Comparison of ENCODE assay signal across 28 cellular contexts in the genomic region with DNA sequence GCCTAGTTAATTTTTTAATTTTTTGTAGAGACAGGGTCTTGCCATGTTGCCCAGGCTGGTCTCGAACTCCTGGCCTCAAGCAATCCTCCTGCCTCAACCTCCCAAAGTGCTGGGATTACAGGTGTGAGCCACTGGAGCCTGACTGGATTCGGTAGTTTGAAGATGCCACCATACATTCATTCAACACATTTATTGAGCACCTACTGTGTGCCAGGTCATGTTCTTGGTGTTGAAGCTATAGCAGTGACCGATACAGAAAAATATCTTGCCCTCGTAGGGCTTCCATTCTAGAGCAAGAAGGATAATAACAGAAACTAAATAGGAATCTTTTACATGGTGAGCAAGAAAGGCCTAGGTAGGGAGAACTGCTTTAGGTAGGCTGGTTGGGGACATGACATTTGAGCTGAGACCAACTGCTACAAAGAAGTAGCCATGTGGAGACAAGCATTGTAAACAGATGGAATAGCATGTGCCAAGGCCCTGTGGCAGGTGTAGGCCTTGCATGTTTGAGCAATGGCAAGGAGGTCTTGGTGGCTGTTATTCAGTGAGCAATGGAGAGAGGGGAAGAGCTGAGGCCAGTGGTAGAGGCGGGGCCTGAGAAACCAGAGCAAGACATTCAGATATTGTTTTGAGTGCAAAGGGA. TPM values are rescaled to one million over a fixed set of nuclear protein-coding genes. Genes with fewer than 3 reads are reported as not detected.
DNase-seq lines count a peak whose midpoint lies in the region; ATAC-seq, FAIRE-seq and TF ChIP-seq lines count a peak whose summit lies in the region.
"Had no signal": no experiment of that assay in that cellular context is flagged by ENCODE, and none has a peak within 500 bp of the region (broad histone marks: within the 10 kb centered on the region; RNA-seq: fewer than 3 reads in every experiment).

No MANE protein-coding gene starts in this region.

- H3K56ac ChIP-seq in H1 (replicated peaks; ENCODE audit: insufficient read length, low read depth, low read length) = no peak overlapping the region

- H3K9ac ChIP-seq in H1 (replicated peaks in 1 of 4; ENCODE audit: extremely low read depth in 1 of 4, low read depth in 3 of 4, low read length in 3 of 4) (no peak overlapping the region; a peak in 1 of 7 replicates), neuronal stem cell (ENCODE audit: low read depth, low read length, poor library complexity) (no peak overlapping the region), trophoblast cell (ENCODE audit: low read length) (no peak overlapping the region)
- H3K9ac ChIP-seq: parathyroid adenoma had no signal

- H2BK15ac ChIP-seq in H1 (ENCODE audit: low read length) = no peak overlapping the region
- no peak overlapping the region for H2BK15ac ChIP-seq in neuronal stem cell (ENCODE audit: low read length)

- H4K91ac ChIP-seq in H1 (replicated peaks; ENCODE audit: insufficient read length, low read length) (no peak overlapping the region), neuronal stem cell (ENCODE audit: low read depth, low read length, poor library complexity) (no peak overlapping the region), trophoblast cell (ENCODE audit: low read depth, low read length) (no peak overlapping the region)

- H2AFZ ChIP-seq in H1 (ENCODE audit: low read length) (no peak overlapping the region), neuronal stem cell (ENCODE audit: low read length) (no peak overlapping the region), trophoblast cell (ENCODE audit: insufficient read depth, low read length, poor library complexity) (no peak overlapping the region)
- H2AFZ ChIP-seq: parathyroid adenoma had no signal

- DNase-seq in T-helper 2 cell treated with Interferon-gamma antibody and Interleukin-4, amounts not matched to agents 5 μg/mL and 100 μg/mL, for 36 hours (ENCODE audit: low spot score) = no peak
- DNase-seq in T-helper 2 cell (no peak), T-cell (no peak), H1 (ENCODE audit: low read depth in 1 of 2, low spot score in 2 of 2) (no peak), neuronal stem cell (ENCODE audit: low spot score) (no peak), HuH-7.5 (ENCODE audit: low spot score) (no peak), trophoblast cell (no peak), frontal cortex (ENCODE audit: low spot score in 2 of 2) (no peak)
- DNase-seq: 8988T; activated CD4-positive, alpha-beta T cell treated with anti-CD3 and anti-CD28 coated beads for 1 hour; activated T-cell treated with anti-CD3 and anti-CD28 coated beads, Interleukin-2, amount 50 U/mL, for 48 hours; AML-193; cortex of kidney; DND-41; GOT3; KBM-7; kidney glomerular epithelial cell; NCI-H187 treated with DMSO at 0.1 percent for 48 hours; NCI-H226; NCI-H748 treated with DMSO at 0.1 percent for 48 hours; stimulated activated CD4-positive, alpha-beta T cell treated with anti-CD3 and anti-CD28 coated beads, Interleukin-15, amount 100 ng/mL, for 24 hours; upper lobe of right lung had no signal

- POLR2A ChIA-PET in T-cell (lab: Charles Lee) = no interaction called here
- POLR2A ChIA-PET in H1 (lab: Charles Lee; ENCODE audit: partially characterized antibody) = interaction anchor here (1.0 to 8.9 kb wide), 5 partner anchors 11 to 56 kb away, joined by 3 to 87 read pairs (median 3); partner anchors contain the start of genes FEN1 and TMEM258

- H3K4me1 Mint-ChIP-seq in T-helper 2 cell treated with Interferon-gamma antibody and Interleukin-4, amounts not matched to agents 5 μg/mL and 100 μg/mL, for 36 hours (ENCODE audit: low read depth) = no peaks in the 10 kb centered on the region
- H3K4me1 Mint-ChIP-seq in T-cell = peaks cover 5 to 20% (median 15%) of the 10 kb centered on the region in 3 donors

- H3K4me1 ChIP-seq in H1 (replicated peaks in 1 of 4; ENCODE audit: control insufficient read depth in 3 of 4, insufficient read depth in 4 of 4, low read length in 3 of 4) (peaks cover 6 to 28% (median 13%) of the 10 kb centered on the region in 4 experiments), neuronal stem cell (ENCODE audit: control insufficient read depth in 2 of 2, insufficient read depth in 1 of 2, low read depth in 1 of 2, low read length in 2 of 2) (peaks cover 25 to 58% of the 10 kb centered on the region in 2 donors), trophoblast cell (ENCODE audit: control insufficient read depth in 1 of 2, insufficient read depth in 2 of 2, low read length in 2 of 2) (peaks cover 15 to 24% of the 10 kb centered on the region in 2 experiments)
- H3K4me1 ChIP-seq: breast epithelium, parathyroid adenoma had no signal

- H3K4ac ChIP-seq in H1 (replicated peaks; ENCODE audit: insufficient read length, low read depth, low read length) (no peak overlapping the region), neuronal stem cell (ENCODE audit: low read length) (no peak overlapping the region), trophoblast cell (ENCODE audit: low read depth, low read length) (no peak overlapping the region)

- no peaks in the 10 kb centered on the region for H4K20me1 ChIP-seq in H1 (replicated peaks in 1 of 2; ENCODE audit: control insufficient read depth in 1 of 2, insufficient read depth in 2 of 2, low read length in 2 of 2)

- no peaks in the 10 kb centered on the region for H3K36me3 Mint-ChIP-seq in T-helper 2 cell treated with Interferon-gamma antibody and Interleukin-4, amounts not matched to agents 5 μg/mL and 100 μg/mL, for 36 hours (ENCODE audit: low read depth)
- H3K36me3 Mint-ChIP-seq in T-cell = no peaks in the 10 kb centered on the region

- no peaks in the 10 kb centered on the region for H3K9me3 ChIP-seq in H1 (ENCODE audit: insufficient read depth in 2 of 2, low read depth in 1 of 2, low read length in 1 of 2)
- no peaks in the 10 kb centered on the region for H3K9me3 ChIP-seq in neuronal stem cell (replicated peaks in 1 of 2; ENCODE audit: control insufficient read depth in 2 of 2, insufficient read depth in 1 of 2, low read depth in 1 of 2, low read length in 2 of 2)
- no peaks in the 10 kb centered on the region for H3K9me3 ChIP-seq in trophoblast cell (ENCODE audit: insufficient read depth, low read depth, low read length)
- H3K9me3 ChIP-seq: breast epithelium, upper lobe of right lung had no signal

- H3K79me1 ChIP-seq in H1 (ENCODE audit: low read depth, low read length) (no peaks in the 10 kb centered on the region), neuronal stem cell (ENCODE audit: low read depth, low read length) (no peaks in the 10 kb centered on the region), trophoblast cell (ENCODE audit: low read length) (peaks cover 7% of the 10 kb centered on the region)

- TF ChIP-seq POLR2A in H1 (IDR thresholded peaks at IDR 0.05; ENCODE audit: control extremely low read depth in 1 of 2, low read depth in 2 of 2, low read length in 2 of 2) = no peak

- H3K14ac ChIP-seq in H1 (ENCODE audit: insufficient read length) = no peak overlapping the region
- H3K14ac ChIP-seq in neuronal stem cell (ENCODE audit: low read length) = no peak overlapping the region
- H3K14ac ChIP-seq in trophoblast cell (ENCODE audit: low read length) = no peak overlapping the region

- H3K36me3 ChIP-seq in H1 (ENCODE audit: control insufficient read depth in 2 of 4, insufficient read depth in 4 of 4, low read length in 3 of 4) (no peaks in the 10 kb centered on the region), neuronal stem cell (replicated peaks in 1 of 2; ENCODE audit: control insufficient read depth in 2 of 2, insufficient read depth in 2 of 2, low read length in 2 of 2) (no peaks in the 10 kb centered on the region), trophoblast cell (ENCODE audit: control insufficient read depth in 1 of 2, insufficient read depth in 2 of 2, low read length in 2 of 2) (no peaks in the 10 kb centered on the region)
- H3K36me3 ChIP-seq: breast epithelium, upper lobe of right lung had no signal

- no peak for ATAC-seq in T-cell (replicated peaks in 1 of 4)
- ATAC-seq: sciatic nerve, SK-N-SH treated with all-trans-retinoic acid at 6 μM for 48 hours, upper lobe of right lung had no signal

- no peak overlapping the region for H2BK120ac ChIP-seq in H1 (replicated peaks; ENCODE audit: low read depth, low read length)
- no peak overlapping the region for H2BK120ac ChIP-seq in neuronal stem cell (ENCODE audit: low read depth, low read length)
- H2BK120ac ChIP-seq in trophoblast cell (ENCODE audit: insufficient read depth, low read length, poor library complexity) = no peak overlapping the region

- H3K4me2 ChIP-seq in H1 (ENCODE audit: insufficient read depth in 1 of 2, low read depth in 2 of 2, low read length in 2 of 2) = no peak overlapping the region
- H3K4me2 ChIP-seq in neuronal stem cell (ENCODE audit: insufficient read depth, low read length, poor library complexity, severe bottlenecking) = no peak overlapping the region
- H3K4me2 ChIP-seq in trophoblast cell (ENCODE audit: low read length) = no peak overlapping the region

- H3K23ac ChIP-seq in H1 (ENCODE audit: insufficient read length) (no peak overlapping the region), neuronal stem cell (ENCODE audit: low read depth, low read length, poor library complexity) (no peak overlapping the region), trophoblast cell (ENCODE audit: low read length) (no peak overlapping the region)

- no peak overlapping the region for H3K27ac ChIP-seq in H1 (ENCODE audit: low read depth, low read length)
- no peak overlapping the region for H3K27ac ChIP-seq in neuronal stem cell (replicated peaks; ENCODE audit: low read length)
- no peak overlapping the region for H3K27ac ChIP-seq in trophoblast cell (ENCODE audit: low read depth, low read length)
- H3K27ac ChIP-seq: parathyroid adenoma, upper lobe of right lung had no signal

- no peak overlapping the region for H4K12ac ChIP-seq in trophoblast cell (ENCODE audit: low read depth, low read length)

- H3K27me3 Mint-ChIP-seq in T-helper 2 cell treated with Interferon-gamma antibody and Interleukin-4, amounts not matched to agents 5 μg/mL and 100 μg/mL, for 36 hours (ENCODE audit: low read depth) = peaks cover 31% of the 10 kb centered on the region
- H3K27me3 Mint-ChIP-seq in T-cell = peaks cover 21 to 37% of the 10 kb centered on the region in 2 donors

- H3K27me3 ChIP-seq in H1 (replicated peaks in 1 of 4; ENCODE audit: control insufficient read depth in 3 of 4, extremely low read depth in 1 of 4, insufficient read depth in 3 of 4, low read length in 3 of 4) (peaks cover 4 to 21% (median 16%) of the 10 kb centered on the region in 4 experiments), neuronal stem cell (ENCODE audit: control insufficient read depth in 3 of 3, insufficient read depth in 3 of 3, low read depth in 1 of 3, low read length in 3 of 3) (peaks cover 0 to 22% (median 0%) of the 10 kb centered on the region in 3 experiments), trophoblast cell (ENCODE audit: insufficient read depth, low read length) (peaks cover 5% of the 10 kb centered on the region)
- H3K27me3 ChIP-seq: breast epithelium, upper lobe of right lung had no signal

- H2AK5ac ChIP-seq in H1 (ENCODE audit: low read depth, low read length) (no peak overlapping the region), neuronal stem cell (ENCODE audit: low read depth, low read length) (no peak overlapping the region), trophoblast cell (ENCODE audit: low read length) (no peak overlapping the region)

- H4K5ac ChIP-seq in H1 (ENCODE audit: insufficient read length, low read depth, low read length) = no peak overlapping the region

- H4K8ac ChIP-seq in H1 (ENCODE audit: extremely low read depth, insufficient read depth, low read length) (no peak overlapping the region), neuronal stem cell (ENCODE audit: low read depth, low read length) (no peak overlapping the region), trophoblast cell (ENCODE audit: low read depth, low read length) (no peak overlapping the region)

- TF ChIP-seq CTCF in H1 (IDR thresholded peaks at IDR 0.05; ENCODE audit: control extremely low read depth in 1 of 3, insufficient read depth in 1 of 3, low read depth in 1 of 3, low read length in 3 of 3) = no peak

- no peak overlapping the region for H3K4me3 ChIP-seq in H1 (ENCODE audit: extremely low read depth in 1 of 4, insufficient read depth in 2 of 4, low read depth in 3 of 4, low read length in 4 of 4)
- no peak overlapping the region for H3K4me3 ChIP-seq in neuronal stem cell (ENCODE audit: low read length in 2 of 2)
- no peak overlapping the region for H3K4me3 ChIP-seq in trophoblast cell (ENCODE audit: low read depth, low read length)
- H3K4me3 ChIP-seq: breast epithelium, upper lobe of right lung had no signal

- no peak for TF ChIP-seq EP300 in H1 (IDR thresholded peaks at IDR 0.05; ENCODE audit: borderline replicate concordance in 1 of 2, low read depth in 2 of 2, low read length in 2 of 2)

- H2BK12ac ChIP-seq in H1 (ENCODE audit: low read depth, low read length) = no peak overlapping the region
- no peak overlapping the region for H2BK12ac ChIP-seq in neuronal stem cell (ENCODE audit: low read length)
- H2BK12ac ChIP-seq in trophoblast cell (ENCODE audit: low read length) = no peak overlapping the region

- H2BK5ac ChIP-seq in H1 (ENCODE audit: low read depth, low read length) (no peak overlapping the region), neuronal stem cell (ENCODE audit: low read length) (no peak overlapping the region), trophoblast cell (ENCODE audit: low read depth, low read length, poor library complexity) (no peak overlapping the region)

- H3K9me3 Mint-ChIP-seq in T-helper 2 cell treated with Interferon-gamma antibody and Interleukin-4, amounts not matched to agents 5 μg/mL and 100 μg/mL, for 36 hours = no peaks in the 10 kb centered on the region
- no peaks in the 10 kb centered on the region for H3K9me3 Mint-ChIP-seq in T-cell

- no peak overlapping the region for H3K18ac ChIP-seq in H1 (ENCODE audit: extremely low read depth, low read length)
- peak overlapping the region; percentile 19 for H3K18ac ChIP-seq in neuronal stem cell (ENCODE audit: low read length)
- H3K18ac ChIP-seq in trophoblast cell (ENCODE audit: low read length) = no peak overlapping the region

- no peak overlapping the region for H2BK20ac ChIP-seq in H1 (ENCODE audit: low read length)

- H3K79me2 ChIP-seq in H1 (ENCODE audit: control insufficient read depth in 1 of 2, insufficient read depth in 2 of 2, low read length in 2 of 2) (no peaks in the 10 kb centered on the region), trophoblast cell (ENCODE audit: control insufficient read depth, insufficient read depth, low read length, poor library complexity) (peaks cover 2% of the 10 kb centered on the region)
- H3K79me2 ChIP-seq: parathyroid adenoma had no signal

- FAIRE-seq in H1 (lab: Jason Lieb, UNC) = no peak
- FAIRE-seq in frontal cortex (lab: Jason Lieb, UNC) = no peak
- FAIRE-seq: GM12891, GM19239 had no signal

- TF ChIP-seq RAD21 in H1 (IDR thresholded peaks at IDR 0.05 in 1 of 2, conservative IDR thresholded peaks at IDR 0.05 in 1 of 2; ENCODE audit: low read depth in 2 of 2, low read length in 2 of 2) = no peak

- no peak overlapping the region for H3K27ac Mint-ChIP-seq in T-helper 2 cell treated with Interferon-gamma antibody and Interleukin-4, amounts not matched to agents 5 μg/mL and 100 μg/mL, for 36 hours
- H3K27ac Mint-ChIP-seq in T-cell = no peak overlapping the region

- H3K4me3 Mint-ChIP-seq in T-helper 2 cell treated with Interferon-gamma antibody and Interleukin-4, amounts not matched to agents 5 μg/mL and 100 μg/mL, for 36 hours = peak overlapping the region; percentile 10
- H3K4me3 Mint-ChIP-seq in T-cell = peak overlapping the region in 2 of 3 donors; percentile 34 to 44

- CTCF ChIA-PET in T-cell (lab: Charles Lee) (interaction anchor here in 1 of 2 donors (0.9 kb wide), 1 partner anchor 17 kb away, joined by 3 read pairs; no protein-coding TSS in a partner anchor), H1 (lab: Charles Lee; ENCODE audit: partially characterized antibody) (interaction anchor here (0.8 to 9.2 kb wide), 13 partner anchors 9 to 234 kb away, joined by 3 to 168 read pairs (median 8); partner anchors contain the start of genes FEN1 and TMEM258)

- no peaks in the 10 kb centered on the region; the same call in 1 of the 2 replicates for H3K23me2 ChIP-seq in H1 (ENCODE audit: low read depth, low read length)

- 90% methylated on average over 5 of the region's 5 CpGs; no CpG with 5 or more reads in 1 of the 2 experiments for WGBS in H1 (ENCODE audit: extremely low coverage in 1 of 2, insufficient coverage in 1 of 2, insufficient read length in 1 of 2, insufficient replicate concordance in 2 of 2, low coverage in 1 of 2, low lambda C conversion rate in 2 of 2, missing lambda C conversion rate in 1 of 2), 2 experiments
- whole genome bisulfite sequencing in neuronal stem cell (ENCODE audit: extremely low coverage in 2 of 2, insufficient read length in 2 of 2, insufficient replicate concordance in 1 of 2), 2 donors = no CpG with 5 or more reads among the region's 5 CpGs
- no CpG with 5 or more reads among the region's 5 CpGs for WGBS in trophoblast cell (ENCODE audit: extremely low coverage, insufficient coverage, insufficient read length)

RNA-seq across cellular contexts. Expression of gene MYRF, which starts 1.7 kb away (rescaled TPM):
- total RNA-seq in T-cell (1 to 10 TPM in 4 of 5 donors, under 1 TPM in 1; 0.95 to 4.9 (median 1.5) TPM), frontal cortex (0.82 TPM)
- 6.0 TPM in 2 replicates for total RNA-seq in H1 (2021; fragmentation: NEBNext Ultra II Directional; extraction: Animal tissue kit (Norgen Biotek cat#: 25700))
- polyA plus RNA-seq in H1 (2011; rRNA removed) = 6.1 and 7.6 TPM in 2 replicates
- polyA plus RNA-seq in H1 (2011; cell fraction: cytosol; rRNA removed) = 4.4 TPM
- 37.7 TPM for polyA plus RNA-seq in H1 (2011; cell fraction: nucleus; rRNA removed)
- 3.9 to 7.2 TPM (median 6.2 TPM) in 4 replicates for polyA plus RNA-seq in H1 (2012, experiment 1 of 2)
- 3.1 TPM for polyA plus RNA-seq in H1 (2012, experiment 2 of 2)
- 5.1 TPM for polyA plus RNA-seq in H1 (2013, experiment 1 of 2)
- polyA plus RNA-seq in H1 (2013, experiment 2 of 2) = 4.7 TPM
- polyA minus RNA-seq in H1 (2011; rRNA and poly(A)+ RNA removed) = 3.0 and 4.7 TPM in 2 replicates
- 3.7 TPM for polyA minus RNA-seq in H1 (2011; cell fraction: cytosol; rRNA and poly(A)+ RNA removed)
- polyA minus RNA-seq in H1 (2011; cell fraction: nucleus; rRNA and poly(A)+ RNA removed) = 9.6 TPM
- polyA plus RNA-seq in neuronal stem cell (2013, experiment 1 of 2) = 5.7 TPM
- polyA plus RNA-seq in neuronal stem cell (2013, experiment 2 of 2) = 6.0 TPM
- polyA plus RNA-seq in trophoblast cell (2013) = 9.8 and 10.4 TPM in 2 replicates

RNA-seq across cellular contexts. Expression of gene TMEM258, which starts 41.6 kb away (rescaled TPM):
- total RNA-seq in T-cell (10 to 100 TPM; 68.1 to 96.0 (median 87.8) TPM), frontal cortex (62.4 TPM)
- 186 and 191 TPM in 2 replicates for total RNA-seq in H1 (2021; fragmentation: NEBNext Ultra II Directional; extraction: Animal tissue kit (Norgen Biotek cat#: 25700))
- polyA plus RNA-seq in H1 (2011; rRNA removed) = 622 and 759 TPM in 2 replicates
- 508 TPM for polyA plus RNA-seq in H1 (2011; cell fraction: cytosol; rRNA removed)
- 357 TPM for polyA plus RNA-seq in H1 (2011; cell fraction: nucleus; rRNA removed)
- polyA plus RNA-seq in H1 (2012, experiment 1 of 2) = 367 to 567 TPM (median 473 TPM) in 4 replicates
- polyA plus RNA-seq in H1 (2012, experiment 2 of 2) = 392 TPM
- polyA plus RNA-seq in H1 (2013, experiment 1 of 2) = 338 TPM
- polyA plus RNA-seq in H1 (2013, experiment 2 of 2) = 352 TPM
- polyA minus RNA-seq in H1 (2011; rRNA and poly(A)+ RNA removed) = 163 and 184 TPM in 2 replicates
- 130 TPM for polyA minus RNA-seq in H1 (2011; cell fraction: cytosol; rRNA and poly(A)+ RNA removed)
- polyA minus RNA-seq in H1 (2011; cell fraction: nucleus; rRNA and poly(A)+ RNA removed) = 123 TPM
- polyA plus RNA-seq in neuronal stem cell (2013, experiment 1 of 2) = 258 TPM
- 242 TPM for polyA plus RNA-seq in neuronal stem cell (2013, experiment 2 of 2)
- 246 and 256 TPM in 2 replicates for polyA plus RNA-seq in trophoblast cell (2013)

RNA-seq across cellular contexts. Expression of gene FEN1, which starts 42.0 kb away (rescaled TPM):
- 10 to 100 TPM in 4 of 5 donors, 1 to 10 TPM in 1; 8.5 to 12.6 (median 10.9) TPM for total RNA-seq in T-cell
- total RNA-seq in H1 (2021; fragmentation: NEBNext Ultra II Directional; extraction: Animal tissue kit (Norgen Biotek cat#: 25700)) = 84.5 and 86.1 TPM in 2 replicates
- polyA plus RNA-seq in H1 (2011; rRNA removed) = 52.6 and 52.9 TPM in 2 replicates
- polyA plus RNA-seq in H1 (2011; cell fraction: cytosol; rRNA removed) = 75.9 TPM
- 39.1 TPM for polyA plus RNA-seq in H1 (2011; cell fraction: nucleus; rRNA removed)
- polyA plus RNA-seq in H1 (2012, experiment 1 of 2) = 91.9 to 107 TPM (median 97.9 TPM) in 4 replicates
- polyA plus RNA-seq in H1 (2012, experiment 2 of 2) = 35.6 TPM
- 52.4 TPM for polyA plus RNA-seq in H1 (2013, experiment 1 of 2)
- 55.2 TPM for polyA plus RNA-seq in H1 (2013, experiment 2 of 2)
- polyA minus RNA-seq in H1 (2011; rRNA and poly(A)+ RNA removed) = 74.7 and 76.2 TPM in 2 replicates
- polyA minus RNA-seq in H1 (2011; cell fraction: cytosol; rRNA and poly(A)+ RNA removed) = 43.7 TPM
- 41.1 TPM for polyA minus RNA-seq in H1 (2011; cell fraction: nucleus; rRNA and poly(A)+ RNA removed)
- 30.6 TPM for polyA plus RNA-seq in neuronal stem cell (2013, experiment 1 of 2)
- polyA plus RNA-seq in neuronal stem cell (2013, experiment 2 of 2) = 31.0 TPM
- 53.9 and 58.2 TPM in 2 replicates for polyA plus RNA-seq in trophoblast cell (2013)
- 15.9 TPM for total RNA-seq in frontal cortex
